Comparison of ENCODE assay signal across 8 cellular contexts in genomic region chr15:39580630-39581500, GRCh38. TPM values are rescaled to one million over a fixed set of nuclear protein-coding genes. Genes with fewer than 3 reads are reported as not detected.
A peak's percentile ranks its signal among the peaks of the same experiment; 100 is the strongest.
DNase-seq lines count a peak whose midpoint lies in the region; ATAC-seq and FAIRE-seq lines count a peak whose summit lies in the region.

TSS of gene THBS1 (plus strand) at chr15:39581079. CDS start at chr15:39581858, 779 bp downstream.

- H3K4me1 ChIP-seq in iPS-20b (ENCODE audit: insufficient read depth, low read length): peaks cover 21% of the 10 kb centered on the region
- H3K4me1 ChIP-seq in small intestine (ENCODE audit: control insufficient read depth in 2 of 2, insufficient read depth in 1 of 2, low read depth in 1 of 2, low read length in 1 of 2): no peaks in the 10 kb centered on the region

- peak within 1 kb of the TSS; percentile 88 for H3K9ac ChIP-seq in iPS-20b (ENCODE audit: low read depth, low read length)

- in situ Hi-C loops in T47D (cut with HindIII; ENCODE audit: low pct_unique_long_range_greater_than_20kb, low sequenced_read_pairs): no loop called here

- peaks cover 58% of the 10 kb centered on the region for H3K27me3 Mint-ChIP-seq in T-helper 1 cell treated with Interleukin-12 subunit alpha and Interleukin-12 subunit beta and Interleukin-4 antibody, amounts not matched to agents 30 μg/mL and 1 μg/mL, for 36 hours (ENCODE audit: low read depth)

- ATAC-seq in HG02678 (IDR thresholded peaks at IDR 0.05; ENCODE audit: unreplicated experiment) (peak; percentile 3), GM21619 (IDR thresholded peaks at IDR 0.05; ENCODE audit: unreplicated experiment) (no peak)

- H3K27ac Mint-ChIP-seq in T-helper 1 cell treated with Interleukin-12 subunit alpha and Interleukin-12 subunit beta and Interleukin-4 antibody, amounts not matched to agents 30 μg/mL and 1 μg/mL, for 36 hours: peak within 1 kb of the TSS; percentile 18

- no peaks in the 10 kb centered on the region for H3K9me3 Mint-ChIP-seq in T-helper 1 cell treated with Interleukin-12 subunit alpha and Interleukin-12 subunit beta and Interleukin-4 antibody, amounts not matched to agents 30 μg/mL and 1 μg/mL, for 36 hours

- peak; percentile 98 for DNase-seq in EL
- peak; percentile 74 to 94 for DNase-seq in T47D (ENCODE audit: low read depth in 1 of 2, low spot score in 1 of 2)
- peak; percentile 11 for DNase-seq in small intestine
- DNase-seq in UCSD-AML1 (lab: John Stamatoyannopoulos, UW; ENCODE audit: unreplicated experiment): no peak

- H3K4me3 ChIP-seq in iPS-20b (ENCODE audit: low read length): peak within 1 kb of the TSS; percentile 84
- peak within 1 kb of the TSS; percentile 31 to 48 for H3K4me3 ChIP-seq in small intestine (ENCODE audit: low read depth in 1 of 2, low read length in 2 of 2)

- no peaks in the 10 kb centered on the region for H3K36me3 Mint-ChIP-seq in T-helper 1 cell treated with Interleukin-12 subunit alpha and Interleukin-12 subunit beta and Interleukin-4 antibody, amounts not matched to agents 30 μg/mL and 1 μg/mL, for 36 hours (ENCODE audit: low read depth)

- peak within 1 kb of the TSS; percentile 71 for H3K4me3 Mint-ChIP-seq in T-helper 1 cell treated with Interleukin-12 subunit alpha and Interleukin-12 subunit beta and Interleukin-4 antibody, amounts not matched to agents 30 μg/mL and 1 μg/mL, for 36 hours

- peaks cover 41% of the 10 kb centered on the region for H3K36me3 ChIP-seq in iPS-20b (ENCODE audit: insufficient read depth, low read depth, low read length)
- no peaks in the 10 kb centered on the region for H3K36me3 ChIP-seq in small intestine (ENCODE audit: control insufficient read depth in 2 of 2, insufficient read depth in 2 of 2, low read length in 2 of 2)

- peaks cover 24% of the 10 kb centered on the region for H3K4me1 Mint-ChIP-seq in T-helper 1 cell treated with Interleukin-12 subunit alpha and Interleukin-12 subunit beta and Interleukin-4 antibody, amounts not matched to agents 30 μg/mL and 1 μg/mL, for 36 hours (ENCODE audit: low read depth)

- H3K27me3 ChIP-seq in iPS-20b (ENCODE audit: insufficient read depth, low read length) (peaks cover 14% of the 10 kb centered on the region), small intestine (ENCODE audit: control insufficient read depth in 2 of 2, insufficient read depth in 2 of 2, low read length in 2 of 2) (no peaks in the 10 kb centered on the region)

- FAIRE-seq in small intestine (lab: Jason Lieb, UNC): no peak

- WGBS in small intestine, 3 donors: 1% methylated on average over 57 to 71 of the region's 71 CpGs

- H3K27ac ChIP-seq in iPS-20b (ENCODE audit: low read length): peak within 1 kb of the TSS; percentile 81
- H3K27ac ChIP-seq in small intestine (ENCODE audit: low read depth in 1 of 2, low read length in 1 of 2): peak within 1 kb of the TSS; percentile 33 to 91

- H3K9me3 ChIP-seq in iPS-20b (ENCODE audit: insufficient read depth, low read depth, low read length) (no peaks in the 10 kb centered on the region), small intestine (ENCODE audit: control insufficient read depth, low read depth) (no peaks in the 10 kb centered on the region)

RNA-seq across cellular contexts. Expression of gene THBS1, which starts in this region (rescaled TPM):
- polyA plus RNA-seq in small intestine: 10 to 100 TPM in 1 of 3 donors, 1 to 10 TPM in 2; 2.0 to 69.8 (median 3.5) TPM
